36 cellular contexts compared by ENCODE assay signal in the genomic region with DNA sequence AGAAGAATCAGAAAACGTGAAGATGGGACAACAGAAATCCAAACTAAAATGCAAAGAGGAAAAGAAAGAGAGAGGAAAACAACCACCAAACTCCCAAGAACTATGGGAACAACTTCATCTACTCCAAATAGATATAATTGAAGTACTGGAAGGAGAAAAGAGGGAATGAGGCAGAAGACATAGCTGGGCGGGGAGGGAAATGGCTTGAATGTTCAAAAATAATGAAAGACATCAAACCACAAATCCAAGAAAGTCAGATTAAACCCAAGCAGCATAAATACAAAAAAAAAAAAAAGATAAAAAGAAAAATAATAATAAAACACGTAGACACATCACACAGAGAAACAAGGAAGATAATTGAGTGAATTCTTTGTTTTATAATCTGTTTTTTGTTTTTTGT.
"Had no signal": no experiment of that assay in that cellular context is flagged by ENCODE, and none has a peak within 500 bp of the region (broad histone marks: within the 10 kb centered on the region; RNA-seq: fewer than 3 reads in every experiment).

No MANE protein-coding gene starts in this region.

- H3K27ac ChIP-seq: adrenal gland, body of pancreas, brain microvascular endothelial cell, breast epithelium, VCaP had no signal

- H3K4me3 ChIP-seq: adrenal gland, body of pancreas, breast epithelium had no signal

- H3K4me3 Mint-ChIP-seq: activated B cell treated with CpG ODN at 0.5 μM for 24 hours; activated CD4-positive, alpha-beta memory T cell treated with anti-CD3 and anti-CD28 coated beads for 36 hours; activated CD4-positive, alpha-beta T cell treated with anti-CD3 and anti-CD28 coated beads, Interleukin-2, amount 10 ng/mL, durations not matched to agents 24 days and 14 days; activated CD8-positive, alpha-beta T cell treated with anti-CD3 and anti-CD28 coated beads for 36 hours; activated naive CD4-positive, alpha-beta T cell treated with anti-CD3 and anti-CD28 coated beads for 36 hours; activated naive CD8-positive, alpha-beta T cell treated with anti-CD3 and anti-CD28 coated beads for 36 hours; activated T-helper 1 cell treated with anti-CD3 and anti-CD28 coated beads, Interleukin-12 subunit alpha, Interleukin-12 subunit beta, Interleukin-2, Interleukin-4 antibody, amounts not matched to agents 30 ng/mL and 10 ng/mL and 1 ng/mL, durations not matched to agents 14 hours and 24 hours and 36 hours; activated T-helper 17 cell treated with anti-CD3 and anti-CD28 coated beads, Interleukin-2, amount 50 U/mL, for 72 hours; T-helper 1 cell treated with Interleukin-12 subunit alpha and Interleukin-12 subunit beta and Interleukin-4 antibody, amounts not matched to agents 30 μg/mL and 1 μg/mL, for 36 hours; T-helper 2 cell treated with Interferon-gamma antibody and Interleukin-4, amounts not matched to agents 5 μg/mL and 100 μg/mL, for 36 hours had no signal

- ATAC-seq: activated CD8-positive, alpha-beta T cell treated with anti-CD3 and anti-CD28 coated beads for 36 hours; activated naive CD4-positive, alpha-beta T cell treated with anti-CD3 and anti-CD28 coated beads, Interleukin-2, amount 50 U/mL, for 72 hours; activated T-helper 17 cell treated with anti-CD3 and anti-CD28 coated beads, Interleukin-2, amount 50 U/mL, for 72 hours; body of pancreas had no signal

- H3K9me3 ChIP-seq: adrenal gland, body of pancreas had no signal

- FAIRE-seq: astrocyte, TTC549 had no signal

- H3K27me3 Mint-ChIP-seq: activated B cell treated with CpG ODN at 0.5 μM for 24 hours; activated CD4-positive, alpha-beta memory T cell treated with anti-CD3 and anti-CD28 coated beads for 36 hours; activated CD8-positive, alpha-beta T cell treated with anti-CD3 and anti-CD28 coated beads for 36 hours; activated naive CD8-positive, alpha-beta T cell treated with anti-CD3 and anti-CD28 coated beads for 36 hours had no signal

- H3K27ac Mint-ChIP-seq: activated B cell treated with CpG ODN at 0.5 μM for 24 hours; activated CD4-positive, alpha-beta memory T cell treated with anti-CD3 and anti-CD28 coated beads for 36 hours; activated CD4-positive, alpha-beta T cell treated with anti-CD3 and anti-CD28 coated beads, Interleukin-2, amount 10 ng/mL, durations not matched to agents 24 days and 14 days; activated CD8-positive, alpha-beta T cell treated with anti-CD3 and anti-CD28 coated beads for 36 hours; activated naive CD4-positive, alpha-beta T cell treated with anti-CD3 and anti-CD28 coated beads for 36 hours; activated naive CD4-positive, alpha-beta T cell treated with anti-CD3 and anti-CD28 coated beads, Interleukin-2, amount 50 U/mL, for 72 hours; activated naive CD8-positive, alpha-beta T cell treated with anti-CD3 and anti-CD28 coated beads for 36 hours; activated T-helper 1 cell treated with anti-CD3 and anti-CD28 coated beads, Interleukin-12 subunit alpha, Interleukin-12 subunit beta, Interleukin-2, Interleukin-4 antibody, amounts not matched to agents 30 ng/mL and 10 ng/mL and 1 ng/mL, durations not matched to agents 14 hours and 24 hours and 36 hours; activated T-helper 17 cell treated with anti-CD3 and anti-CD28 coated beads, Interleukin-2, amount 50 U/mL, for 72 hours; T-helper 1 cell treated with Interleukin-12 subunit alpha and Interleukin-12 subunit beta and Interleukin-4 antibody, amounts not matched to agents 30 μg/mL and 1 μg/mL, for 36 hours; T-helper 2 cell treated with Interferon-gamma antibody and Interleukin-4, amounts not matched to agents 5 μg/mL and 100 μg/mL, for 36 hours had no signal

- H3K4me1 Mint-ChIP-seq: activated B cell treated with CpG ODN at 0.5 μM for 24 hours; activated T-helper 17 cell treated with anti-CD3 and anti-CD28 coated beads, Interleukin-2, amount 50 U/mL, for 72 hours had no signal

- H3K27me3 ChIP-seq: adrenal gland, body of pancreas, brain microvascular endothelial cell, breast epithelium had no signal

- DNase-seq: activated B cell treated with CpG ODN at 0.5 μM for 24 hours; activated CD4-positive, alpha-beta memory T cell treated with anti-CD3 and anti-CD28 coated beads for 36 hours; activated CD4-positive, alpha-beta T cell treated with anti-CD3 and anti-CD28 coated beads for 4 hours; activated CD4-positive, alpha-beta T cell treated with anti-CD3 and anti-CD28 coated beads, Interleukin-2, amount 10 ng/mL, durations not matched to agents 24 days and 14 days; activated CD4-positive, alpha-beta T cell treated with anti-CD3 and anti-CD28 coated beads, Interleukin-2, amount 50 U/mL, for 1 hour; activated CD4-positive, alpha-beta T cell treated with anti-CD3 and anti-CD28 coated beads, Interleukin-2, amount 50 U/mL, for 4 hours; activated CD4-positive, CD25-positive, alpha-beta regulatory T cell treated with anti-CD3 and anti-CD28 coated beads, Interleukin-2, amount 50 U/mL, for 72 hours; activated CD8-positive, alpha-beta memory T cell treated with anti-CD3 and anti-CD28 coated beads, Interleukin-2, amount 50 U/mL, for 4 hours; activated CD8-positive, alpha-beta T cell treated with anti-CD3 and anti-CD28 coated beads for 36 hours; activated effector memory CD4-positive, alpha-beta T cell treated with anti-CD3 and anti-CD28 coated beads, Interleukin-2, amount 50 U/mL, for 16 hours; activated gamma-delta T cell treated with Interleukin-2 at 50 U/mL for 16 hours; activated naive CD4-positive, alpha-beta T cell; activated naive CD4-positive, alpha-beta T cell treated with anti-CD3 and anti-CD28 coated beads for 36 hours; activated naive CD4-positive, alpha-beta T cell treated with anti-CD3 and anti-CD28 coated beads, Interleukin-2, amount 50 U/mL, for 16 hours; activated naive CD8-positive, alpha-beta T cell treated with anti-CD3 and anti-CD28 coated beads for 36 hours; activated T-cell treated with anti-CD3 and anti-CD28 coated beads for 4 hours; activated T-cell treated with anti-CD3 and anti-CD28 coated beads, Interleukin-2, amount 50 U/mL, for 1 hour; activated T-cell treated with anti-CD3 and anti-CD28 coated beads, Interleukin-2, amount 50 U/mL, for 48 hours; adrenal gland; amniotic stem cell; aorta; body of pancreas; brain microvascular endothelial cell; central memory CD4-positive, alpha-beta T cell; T-helper 1 cell; T-helper 2 cell; T-helper 9 cell had no signal

- H3K36me3 ChIP-seq: adrenal gland, brain microvascular endothelial cell, breast epithelium had no signal

- H3K36me3 Mint-ChIP-seq: activated CD4-positive, alpha-beta memory T cell treated with anti-CD3 and anti-CD28 coated beads for 36 hours had no signal

- H3K4me1 ChIP-seq: adrenal gland, body of pancreas, breast epithelium had no signal
